Comparison of ENCODE assay signal across 21 cellular contexts in genomic region chr1:117568999-117569398, GRCh38. TPM values are rescaled to one million over a fixed set of nuclear protein-coding genes. Genes with fewer than 3 reads are reported as not detected.
DNase-seq lines count a peak whose midpoint lies in the region; ATAC-seq and TF ChIP-seq lines count a peak whose summit lies in the region.
"Had no signal": no experiment of that assay in that cellular context is flagged by ENCODE, and none has a peak within 500 bp of the region (broad histone marks: within the 10 kb centered on the region; RNA-seq: fewer than 3 reads in every experiment).

No MANE protein-coding gene starts in this region.

- H3K4me1 ChIP-seq in right atrium auricular region, result no peaks in the 10 kb centered on the region
- H3K4me1 ChIP-seq in heart right ventricle, result peaks cover 0 to 14% (median 0%) of the 10 kb centered on the region in 9 donors
- H3K4me1 ChIP-seq in gastroesophageal sphincter, result peaks cover 0 to 7% (median 0%) of the 10 kb centered on the region in 3 donors
- H3K4me1 ChIP-seq: A549, Peyer's patch had no signal

- TF ChIP-seq EP300 in gastroesophageal sphincter (IDR thresholded peaks at IDR 0.05), result no peak

- 85 to 86% methylated on average over 6 of the region's 6 CpGs for WGBS in heart right ventricle, 2 donors
- 88 to 90% methylated on average over 6 of the region's 6 CpGs for WGBS in gastroesophageal sphincter (ENCODE audit: low coverage in 1 of 2), 2 donors

- DNase-seq in right atrium auricular region (ENCODE audit: low spot score), result peak; percentile 18
- DNase-seq in heart right ventricle, result no peak
- DNase-seq in T-helper 17 cell, result no peak
- no peak for DNase-seq in epithelial cell of proximal tubule (ENCODE audit: low read depth)
- DNase-seq in NCI-H1417 (lab: John Stamatoyannopoulos, UW), result no peak
- no peak for DNase-seq in midbrain (lab: John Stamatoyannopoulos, UW)
- DNase-seq: CD4-positive, alpha-beta memory T cell; EL; GOT3; Kasumi-1; MG63; NCI-H1092; NCI-H146; NCI-H2029 treated with DMSO at 0.1 percent for 48 hours; NCI-H2171; NCI-H446 treated with DMSO at 0.1 percent for 48 hours; NCI-H69; Peyer's patch had no signal

- peaks cover 27% of the 10 kb centered on the region for H3K4me1 Mint-ChIP-seq in T-helper 17 cell

- intact Hi-C loops in heart right ventricle (cut with DNase I), result no loop called here

- TF ChIP-seq POLR2A in gastroesophageal sphincter (IDR thresholded peaks at IDR 0.05), result no peak

- H3K36me3 ChIP-seq in right atrium auricular region (no peaks in the 10 kb centered on the region), heart right ventricle (no peaks in the 10 kb centered on the region), gastroesophageal sphincter (no peaks in the 10 kb centered on the region)
- H3K36me3 ChIP-seq: MG63, Peyer's patch had no signal

- ATAC-seq in heart right ventricle, result no peak
- no peak for ATAC-seq in T-helper 17 cell
- no peak for ATAC-seq in gastroesophageal sphincter
- ATAC-seq: A549 had no signal

- H3K27ac ChIP-seq in right atrium auricular region, result no peak overlapping the region
- H3K27ac ChIP-seq in heart right ventricle, result no peak overlapping the region
- H3K27ac ChIP-seq in gastroesophageal sphincter, result no peak overlapping the region
- H3K27ac ChIP-seq: A549, Peyer's patch had no signal

- H3K36me3 Mint-ChIP-seq in T-helper 17 cell (ENCODE audit: low read depth), result no peaks in the 10 kb centered on the region
- H3K36me3 Mint-ChIP-seq: CD4-positive, alpha-beta memory T cell; IgD-negative memory B cell had no signal

- peak overlapping the region; percentile 14 for H3K27ac Mint-ChIP-seq in T-helper 17 cell

- H3K27me3 Mint-ChIP-seq in T-helper 17 cell, result peaks cover 5% of the 10 kb centered on the region
- H3K27me3 Mint-ChIP-seq: CD4-positive, alpha-beta memory T cell had no signal

- H3K9me3 ChIP-seq in right atrium auricular region (no peaks in the 10 kb centered on the region), heart right ventricle (no peaks in the 10 kb centered on the region), T-helper 17 cell (ENCODE audit: control insufficient read depth, low read length, poor library complexity, severe bottlenecking) (no peaks in the 10 kb centered on the region), gastroesophageal sphincter (no peaks in the 10 kb centered on the region)
- H3K9me3 ChIP-seq: A549, MG63, Peyer's patch had no signal

- H3K27me3 ChIP-seq in right atrium auricular region (no peaks in the 10 kb centered on the region), heart right ventricle (peaks cover 0 to 4% (median 0%) of the 10 kb centered on the region in 7 donors), gastroesophageal sphincter (no peaks in the 10 kb centered on the region)
- H3K27me3 ChIP-seq: MG63, Peyer's patch had no signal

- TF ChIP-seq CTCF in right atrium auricular region (IDR thresholded peaks at IDR 0.05), result no peak
- TF ChIP-seq CTCF in heart right ventricle (IDR thresholded peaks at IDR 0.05), result no peak
- peak; percentile 10 for TF ChIP-seq CTCF in epithelial cell of proximal tubule (conservative IDR thresholded peaks at IDR 0.05; ENCODE audit: low read depth, low read length)
- TF ChIP-seq CTCF in gastroesophageal sphincter (IDR thresholded peaks at IDR 0.05), result no peak

- H3K4me3 Mint-ChIP-seq in T-helper 17 cell, result no peak overlapping the region
- H3K4me3 Mint-ChIP-seq: CD4-positive, alpha-beta memory T cell; IgD-negative memory B cell had no signal

- H3K4me3 ChIP-seq in right atrium auricular region (no peak overlapping the region), heart right ventricle (no peak overlapping the region), epithelial cell of proximal tubule (ENCODE audit: low read depth, low read length) (no peak overlapping the region), gastroesophageal sphincter (no peak overlapping the region)
- H3K4me3 ChIP-seq: A549, MG63, Peyer's patch had no signal

RNA-seq across cellular contexts. Expression of gene TENT5C, which starts 36.8 kb away (rescaled TPM):
- 10 to 100 TPM; 17.0 to 20.1 TPM for total RNA-seq in right atrium auricular region
- total RNA-seq in heart right ventricle, result 10 to 100 TPM in 6 of 10 donors, 1 to 10 TPM in 4; 3.1 to 23.1 (median 13.0) TPM
- 1 to 10 TPM; 3.1 to 4.0 TPM for polyA plus RNA-seq in heart right ventricle
- 100 to 1,000 TPM; 129 to 173 TPM for total RNA-seq in T-helper 17 cell
- under 0.01 TPM in 1 of 2 replicates, not detected in the other for total RNA-seq in epithelial cell of proximal tubule
- total RNA-seq in gastroesophageal sphincter, result 1 to 10 TPM; 1.5 to 6.1 (median 3.2) TPM

Comparison
In these comparisons a context has a peak if more than half of its experiments do, and no peak if none do; other contexts are left out.
1. RNA of gene TENT5C, which starts 36.8 kb away (total RNA-seq): 129 to 173 TPM in T-helper 17 cell; 17.0 to 20.1 TPM in right atrium auricular region, 3.1 to 23.1 TPM in heart right ventricle, 1.5 to 6.1 TPM in gastroesophageal sphincter and under 0.01 TPM in epithelial cell of proximal tubule; every median in the first group is over 4 times any median in the second.